ENCODE assay signal across 35 cellular contexts in the genomic region with DNA sequence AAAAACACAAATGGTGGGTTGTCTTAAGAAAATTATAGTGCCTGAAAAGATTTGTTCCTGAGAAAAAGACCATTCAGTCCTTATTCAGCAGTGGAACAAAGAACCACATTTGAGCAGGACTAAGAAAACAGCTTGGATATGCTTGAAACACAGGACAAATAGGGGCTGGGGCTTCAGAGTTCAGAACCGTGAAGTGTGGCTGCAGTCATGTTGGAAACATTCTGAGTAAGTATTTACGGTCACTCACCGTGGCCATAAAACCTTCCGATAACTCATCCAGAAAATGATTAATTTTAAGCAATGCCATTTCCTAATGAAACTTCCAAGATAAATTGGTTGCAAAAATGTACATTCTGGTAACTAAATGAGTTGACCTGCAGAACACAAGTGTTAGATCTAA.
"Had no signal": no experiment of that assay in that cellular context is flagged by ENCODE, and none has a peak within 500 bp of the region (broad histone marks: within the 10 kb centered on the region; RNA-seq: fewer than 3 reads in every experiment).

No MANE protein-coding gene starts in this region.

- H3K9me3 ChIP-seq: ascending aorta, SJSA1, SK-N-SH had no signal

- H3K4me2 ChIP-seq: SK-N-SH had no signal

- H3K27ac Mint-ChIP-seq: activated CD4-positive, alpha-beta T cell treated with anti-CD3 and anti-CD28 coated beads, Interleukin-2, amount 10 ng/mL, durations not matched to agents 24 days and 14 days; activated CD8-positive, alpha-beta T cell treated with anti-CD3 and anti-CD28 coated beads for 36 hours; activated naive CD4-positive, alpha-beta T cell treated with anti-CD3 and anti-CD28 coated beads, Interleukin-2, amount 50 U/mL, for 24 hours; activated naive CD8-positive, alpha-beta T cell treated with anti-CD3 and anti-CD28 coated beads, Interleukin-2, amount 10 ng/mL, durations not matched to agents 7 days and 5 days; activated T-cell treated with anti-CD3 and anti-CD28 coated beads, Interleukin-2, amount 50 U/mL, for 72 hours; activated T-helper 17 cell treated with anti-CD3 and anti-CD28 coated beads, Interleukin-2, amount 50 U/mL, for 72 hours; brain; IgD-negative memory B cell; T-helper 1 cell treated with Interleukin-12 subunit alpha and Interleukin-12 subunit beta and Interleukin-4 antibody, amounts not matched to agents 30 μg/mL and 1 μg/mL, for 36 hours; T-helper 2 cell treated with Interferon-gamma antibody and Interleukin-4, amounts not matched to agents 5 μg/mL and 100 μg/mL, for 36 hours had no signal

- H3K36me3 ChIP-seq: ascending aorta, SJSA1 had no signal

- H3K4me3 Mint-ChIP-seq: activated CD4-positive, alpha-beta T cell treated with anti-CD3 and anti-CD28 coated beads, Interleukin-2, amount 10 ng/mL, durations not matched to agents 24 days and 14 days; activated CD8-positive, alpha-beta T cell treated with anti-CD3 and anti-CD28 coated beads for 36 hours; activated naive CD4-positive, alpha-beta T cell treated with anti-CD3 and anti-CD28 coated beads, Interleukin-2, amount 50 U/mL, for 24 hours; activated naive CD8-positive, alpha-beta T cell treated with anti-CD3 and anti-CD28 coated beads, Interleukin-2, amount 10 ng/mL, durations not matched to agents 7 days and 5 days; activated T-cell treated with anti-CD3 and anti-CD28 coated beads, Interleukin-2, amount 50 U/mL, for 72 hours; activated T-helper 17 cell treated with anti-CD3 and anti-CD28 coated beads, Interleukin-2, amount 50 U/mL, for 72 hours; brain; IgD-negative memory B cell; T-helper 1 cell treated with Interleukin-12 subunit alpha and Interleukin-12 subunit beta and Interleukin-4 antibody, amounts not matched to agents 30 μg/mL and 1 μg/mL, for 36 hours; T-helper 2 cell treated with Interferon-gamma antibody and Interleukin-4, amounts not matched to agents 5 μg/mL and 100 μg/mL, for 36 hours had no signal

- H3K27me3 ChIP-seq: ascending aorta, SJSA1 had no signal

- H3K27me3 Mint-ChIP-seq: activated CD4-positive, alpha-beta T cell treated with anti-CD3 and anti-CD28 coated beads, Interleukin-2, amount 10 ng/mL, durations not matched to agents 24 days and 14 days; activated naive CD4-positive, alpha-beta T cell treated with anti-CD3 and anti-CD28 coated beads, Interleukin-2, amount 50 U/mL, for 24 hours; activated T-helper 17 cell treated with anti-CD3 and anti-CD28 coated beads, Interleukin-2, amount 50 U/mL, for 72 hours; IgD-negative memory B cell had no signal

- H3K36me3 Mint-ChIP-seq: activated naive CD4-positive, alpha-beta T cell treated with anti-CD3 and anti-CD28 coated beads, Interleukin-2, amount 50 U/mL, for 24 hours; activated naive CD8-positive, alpha-beta T cell treated with anti-CD3 and anti-CD28 coated beads, Interleukin-2, amount 10 ng/mL, durations not matched to agents 7 days and 5 days; brain; IgD-negative memory B cell had no signal

- FAIRE-seq: bronchial epithelial cell, TTC549 had no signal

- H3K4me1 Mint-ChIP-seq: activated CD4-positive, alpha-beta T cell treated with anti-CD3 and anti-CD28 coated beads, Interleukin-2, amount 10 ng/mL, durations not matched to agents 24 days and 14 days; activated naive CD4-positive, alpha-beta T cell treated with anti-CD3 and anti-CD28 coated beads, Interleukin-2, amount 50 U/mL, for 24 hours; activated naive CD8-positive, alpha-beta T cell treated with anti-CD3 and anti-CD28 coated beads, Interleukin-2, amount 10 ng/mL, durations not matched to agents 7 days and 5 days; activated T-helper 17 cell treated with anti-CD3 and anti-CD28 coated beads, Interleukin-2, amount 50 U/mL, for 72 hours; brain; IgD-negative memory B cell had no signal

- H3K9ac ChIP-seq: SK-N-SH had no signal

- H3K9me3 Mint-ChIP-seq: activated naive CD4-positive, alpha-beta T cell treated with anti-CD3 and anti-CD28 coated beads, Interleukin-2, amount 50 U/mL, for 24 hours; activated T-helper 17 cell treated with anti-CD3 and anti-CD28 coated beads, Interleukin-2, amount 50 U/mL, for 72 hours; T-helper 1 cell treated with Interleukin-12 subunit alpha and Interleukin-12 subunit beta and Interleukin-4 antibody, amounts not matched to agents 30 μg/mL and 1 μg/mL, for 36 hours; T-helper 2 cell treated with Interferon-gamma antibody and Interleukin-4, amounts not matched to agents 5 μg/mL and 100 μg/mL, for 36 hours had no signal

- H3K4me1 ChIP-seq: SJSA1 had no signal

- ATAC-seq: activated CD8-positive, alpha-beta T cell treated with anti-CD3 and anti-CD28 coated beads for 36 hours; activated T-cell treated with anti-CD3 and anti-CD28 coated beads, Interleukin-2, amount 50 U/mL, for 72 hours; activated T-helper 17 cell treated with anti-CD3 and anti-CD28 coated beads, Interleukin-2, amount 50 U/mL, for 72 hours; Panc1 had no signal

- H3K27ac ChIP-seq: ascending aorta, SJSA1 had no signal

- H3K4me3 ChIP-seq: ascending aorta, SJSA1 had no signal

- H3K9me2 ChIP-seq: SK-N-SH had no signal

- DNase-seq: activated CD4-positive, alpha-beta T cell treated with anti-CD3 and anti-CD28 coated beads, Interleukin-2, amount 10 ng/mL, durations not matched to agents 24 days and 14 days; activated CD4-positive, alpha-beta T cell treated with anti-CD3 and anti-CD28 coated beads, Interleukin-2, amount 50 U/mL, for 4 hours; activated CD8-positive, alpha-beta T cell treated with anti-CD3 and anti-CD28 coated beads for 36 hours; activated effector memory CD4-positive, alpha-beta T cell treated with anti-CD3 and anti-CD28 coated beads, Interleukin-2, amount 50 U/mL, for 16 hours; activated naive CD4-positive, alpha-beta T cell; activated naive CD8-positive, alpha-beta T cell treated with anti-CD3 and anti-CD28 coated beads, Interleukin-2, amount 10 ng/mL, durations not matched to agents 7 days and 5 days; activated T-cell treated with anti-CD3 and anti-CD28 coated beads, Interleukin-2, amount 50 U/mL, for 1 hour; activated T-cell treated with anti-CD3 and anti-CD28 coated beads, Interleukin-2, amount 50 U/mL, for 72 hours; amygdala; caudate nucleus; Kasumi-1; KBM-7; MM.1S; MV-4-11; NCI-H1092; NCI-H1436 treated with DMSO at 0.1 percent for 48 hours; NCI-H187 treated with DMSO at 0.1 percent for 48 hours; NCI-H2081; NCI-H226; NCI-H446 treated with DMSO at 0.1 percent for 48 hours; NCI-H524; RPMI8226; SHP77 treated with DMSO at 0.1 percent for 48 hours; SK-N-SH had no signal
